ENCODE assay signal across 9 cellular contexts in genomic region chr15:70195808-70196304, GRCh38.
DNase-seq lines count a peak whose midpoint lies in the region; ATAC-seq and TF ChIP-seq lines count a peak whose summit lies in the region.
"Had no signal": no experiment of that assay in that cellular context is flagged by ENCODE, and none has a peak within 500 bp of the region (broad histone marks: within the 10 kb centered on the region; RNA-seq: fewer than 3 reads in every experiment).

No MANE protein-coding gene starts in this region.

- in situ Hi-C loops in Panc1 (cut with HindIII; ENCODE audit: low pct_unique_long_range_greater_than_20kb, low sequenced_read_pairs): no loop called here

- intact Hi-C loops in Panc1 (cut with micrococcal nuclease; ENCODE audit: unreplicated experiment): no loop called here

- POLR2A ChIA-PET in Panc1 (lab: Charles Lee): no interaction called here
- POLR2A ChIA-PET in naive thymus-derived CD8-positive, alpha-beta T cell (lab: Charles Lee): no interaction called here

- peak overlapping the region; percentile 85 for H3K27ac ChIP-seq in Panc1 (ENCODE audit: low read length)

- ATAC-seq in Panc1: peak; percentile 86
- ATAC-seq in GM19023 (IDR thresholded peaks at IDR 0.05; ENCODE audit: unreplicated experiment): no peak
- ATAC-seq in naive thymus-derived CD8-positive, alpha-beta T cell: no peak

- H3K36me3 ChIP-seq in Panc1 (ENCODE audit: control insufficient read depth, insufficient read depth, low read length): no peaks in the 10 kb centered on the region

- H3K4me1 ChIP-seq in Panc1 (ENCODE audit: control insufficient read depth, insufficient read depth, low read length): peaks cover 28% of the 10 kb centered on the region

- peaks cover 0 to 5% (median 3%) of the 10 kb centered on the region in 3 donors for H3K36me3 Mint-ChIP-seq in naive thymus-derived CD8-positive, alpha-beta T cell

- peaks cover 0 to 2% (median 0%) of the 10 kb centered on the region in 5 donors for H3K27me3 Mint-ChIP-seq in naive thymus-derived CD8-positive, alpha-beta T cell

- CTCF ChIA-PET in Panc1 (lab: Charles Lee): no interaction called here

- peaks cover 0 to 15% (median 4%) of the 10 kb centered on the region in 9 donors for H3K9me3 Mint-ChIP-seq in naive thymus-derived CD8-positive, alpha-beta T cell

- H3K4me1 Mint-ChIP-seq in naive thymus-derived CD8-positive, alpha-beta T cell: no peaks in the 10 kb centered on the region

- DNase-seq in AG09309 (ENCODE audit: low read depth) (peak; percentile 70), Panc1 (ENCODE audit: low read depth, low spot score) (no peak), fibroblast of the aortic adventitia (ENCODE audit: low read depth) (peak; percentile 89), occipital lobe (lab: John Stamatoyannopoulos, UW) (peak; percentile 52), NCI-H345 treated with DMSO at 0.1 percent for 48 hours (lab: John Stamatoyannopoulos, UW; ENCODE audit: unreplicated experiment) (no peak), GM19238 (ENCODE audit: insufficient read length, low spot score) (no peak)
- no peak for DNase-seq in naive thymus-derived CD8-positive, alpha-beta T cell
- DNase-seq: GDM1 had no signal

- no TSS peak for BruUV-seq in Panc1 (replicated peaks; lab: Mats Ljungman, UMichigan)

- H3K4me3 Mint-ChIP-seq in naive thymus-derived CD8-positive, alpha-beta T cell: no peak overlapping the region

- TF ChIP-seq CTCF in AG09309 (IDR thresholded peaks at IDR 0.05; ENCODE audit: control insufficient read depth, insufficient read depth, low read depth, low read length, missing control alignments) (no peak), Panc1 (IDR thresholded peaks at IDR 0.05) (no peak), fibroblast of the aortic adventitia (IDR thresholded peaks at IDR 0.05; ENCODE audit: insufficient read depth, low read length) (no peak)

- H3K27ac Mint-ChIP-seq in naive thymus-derived CD8-positive, alpha-beta T cell: no peak overlapping the region

- H3K4me3 ChIP-seq in AG09309 (ENCODE audit: control insufficient read depth, low read depth, low read length) (no peak overlapping the region), Panc1 (ENCODE audit: low read depth in 2 of 2, low read length in 2 of 2) (no peak overlapping the region), fibroblast of the aortic adventitia (ENCODE audit: low read depth, low read length) (no peak overlapping the region)

- H3K27me3 ChIP-seq in Panc1 (ENCODE audit: control insufficient read depth, insufficient read depth, low read length): no peaks in the 10 kb centered on the region

- no peaks in the 10 kb centered on the region for H3K9me3 ChIP-seq in Panc1 (ENCODE audit: control insufficient read depth, insufficient read depth, low read depth, low read length)

Comparison
In these comparisons a context has a peak if more than half of its experiments do, and no peak if none do; other contexts are left out.
1. DNase-seq: peak in AG09309 (single experiment), fibroblast of the aortic adventitia (single experiment) and occipital lobe (single experiment); none in Panc1 (single experiment), NCI-H345 treated with DMSO at 0.1 percent for 48 hours (single experiment), GM19238 (single experiment) and naive thymus-derived CD8-positive, alpha-beta T cell (0 of 10).